In the genomic region with DNA sequence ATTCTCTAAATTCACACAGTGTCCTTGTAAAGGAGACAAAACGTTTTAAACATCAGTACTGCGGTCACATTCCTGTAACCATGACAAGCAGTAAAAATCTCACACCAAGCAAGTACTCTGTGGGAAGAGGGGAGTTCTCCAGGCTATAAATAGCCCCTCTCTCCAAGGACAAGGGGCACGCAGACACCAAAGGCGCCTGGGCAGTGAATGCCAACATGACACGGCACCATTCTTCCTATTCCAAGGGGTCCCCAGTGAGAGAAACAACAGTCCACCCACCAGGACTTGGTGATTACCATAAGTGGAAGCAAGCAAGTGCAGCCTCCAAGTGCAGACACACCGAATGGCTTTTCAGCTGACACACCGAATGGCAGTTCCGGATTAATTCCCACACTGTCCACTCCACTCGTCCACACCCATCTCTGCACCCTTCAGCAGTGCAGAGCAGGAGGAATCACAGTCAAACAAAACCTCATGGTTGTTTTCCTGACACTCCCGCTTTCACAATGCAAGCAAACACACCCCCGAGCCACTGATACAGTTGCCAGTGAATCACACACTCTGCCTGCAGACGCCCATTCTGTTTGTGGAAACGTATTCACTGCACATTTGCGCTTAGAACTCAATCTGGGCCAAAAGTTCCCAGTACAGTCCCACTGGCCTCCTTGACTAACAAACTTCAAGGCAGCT, we compare ENCODE assay signal across 8 cellular contexts. TPM values are rescaled to one million over a fixed set of nuclear protein-coding genes. Genes with fewer than 3 reads are reported as not detected.
DNase-seq lines count a peak whose midpoint lies in the region; ATAC-seq and TF ChIP-seq lines count a peak whose summit lies in the region.

No MANE protein-coding gene starts in this region.

- peak overlapping the region; percentile 88 for H3K9ac ChIP-seq in Loucy (ENCODE audit: low read depth, low read length, poor library complexity, severe bottlenecking)

- no peaks in the 10 kb centered on the region for H3K27me3 ChIP-seq in CD4-positive, CD25-positive, alpha-beta regulatory T cell (ENCODE audit: control insufficient read depth, insufficient read depth, low read length)
- no peaks in the 10 kb centered on the region for H3K27me3 ChIP-seq in Loucy (ENCODE audit: insufficient read depth, low read length, poor library complexity, severe bottlenecking)
- H3K27me3 ChIP-seq in sigmoid colon, result no peaks in the 10 kb centered on the region

- peak overlapping the region; percentile 46 to 95 (median 89) for H3K27ac Mint-ChIP-seq in CD4-positive, CD25-positive, alpha-beta regulatory T cell

- H3K9me3 ChIP-seq in CD4-positive, CD25-positive, alpha-beta regulatory T cell (ENCODE audit: control insufficient read depth in 2 of 2, low read length in 2 of 2), result no peaks in the 10 kb centered on the region
- H3K9me3 ChIP-seq in Loucy (ENCODE audit: insufficient read depth, low read depth, low read length) (no peaks in the 10 kb centered on the region), sigmoid colon (no peaks in the 10 kb centered on the region)

- no peaks in the 10 kb centered on the region for H3K9me2 ChIP-seq in Loucy (replicated peaks; ENCODE audit: low read depth, low read length)

- H3F3A ChIP-seq in Loucy (ENCODE audit: low read depth), result no peaks in the 10 kb centered on the region

- H3K4me1 ChIP-seq in CD4-positive, CD25-positive, alpha-beta regulatory T cell (ENCODE audit: control insufficient read depth, insufficient read depth, low read length, poor library complexity, severe bottlenecking), result peaks cover 78% of the 10 kb centered on the region
- H3K4me1 ChIP-seq in Loucy (ENCODE audit: insufficient read depth, low read length, poor library complexity, severe bottlenecking) (peaks cover 66% of the 10 kb centered on the region), sigmoid colon (peaks cover 0 to 80% (median 71%) of the 10 kb centered on the region in 4 donors)

- peak overlapping the region; percentile 85 for H3K4me2 ChIP-seq in Loucy (ENCODE audit: low read depth, low read length, poor library complexity, severe bottlenecking)

- H3K36me3 ChIP-seq in CD4-positive, CD25-positive, alpha-beta regulatory T cell (ENCODE audit: control insufficient read depth, insufficient read depth, low read length), result peaks cover 7% of the 10 kb centered on the region
- H3K36me3 ChIP-seq in Loucy (ENCODE audit: insufficient read depth, low read length) (peaks cover 8% of the 10 kb centered on the region; the same call in 1 of the 2 replicates), sigmoid colon (no peaks in the 10 kb centered on the region)

- peaks cover 63% of the 10 kb centered on the region for H4K20me1 ChIP-seq in Loucy (ENCODE audit: insufficient read depth, low read length, poor library complexity, severe bottlenecking)

- peak in 1 of 4 donors; percentile 21 for TF ChIP-seq EP300 in sigmoid colon (IDR thresholded peaks at IDR 0.05)

- H3K4me3 Mint-ChIP-seq in CD4-positive, CD25-positive, alpha-beta regulatory T cell, result peak overlapping the region; percentile 86 to 99 (median 94)

- no peaks in the 10 kb centered on the region for H3K36me3 Mint-ChIP-seq in CD4-positive, CD25-positive, alpha-beta regulatory T cell

- peak overlapping the region; percentile 85 for H3K4me3 ChIP-seq in CD4-positive, CD25-positive, alpha-beta regulatory T cell (ENCODE audit: low read depth, low read length)
- H3K4me3 ChIP-seq in Loucy (ENCODE audit: low read length, poor library complexity, severe bottlenecking), result peak overlapping the region; percentile 86
- H3K4me3 ChIP-seq in sigmoid colon, result peak overlapping the region; percentile 53 to 91 (median 82)

- DNase-seq in CD4-positive, CD25-positive, alpha-beta regulatory T cell, result no peak
- peak; percentile 83 for DNase-seq in hepatic stellate cell (ENCODE audit: low spot score)
- DNase-seq in sigmoid colon, result peak; percentile 77
- no peak for DNase-seq in UCSD-AML1 (lab: John Stamatoyannopoulos, UW; ENCODE audit: unreplicated experiment)
- DNase-seq in effector CD8-positive, alpha-beta T cell (lab: John Stamatoyannopoulos, UW), result no peak

- no peak for TF ChIP-seq CTCF in Loucy (conservative IDR thresholded peaks at IDR 0.05; ENCODE audit: low read length)
- no peak for TF ChIP-seq CTCF in sigmoid colon (IDR thresholded peaks at IDR 0.05)

- no peak for ATAC-seq in CD4-positive, CD25-positive, alpha-beta regulatory T cell (ENCODE audit: low read depth in 2 of 2)
- no peak for ATAC-seq in HG03196 (IDR thresholded peaks at IDR 0.05; ENCODE audit: unreplicated experiment)

- intact Hi-C loops in sigmoid colon (cut with DNase I), result no loop called here

- peaks cover 68% of the 10 kb centered on the region for H3K79me2 ChIP-seq in Loucy (ENCODE audit: insufficient read depth, low read length)

- WGBS in sigmoid colon, 2 donors, result 14 to 30% methylated on average over 14 of the region's 14 CpGs

- H3K4me1 Mint-ChIP-seq in CD4-positive, CD25-positive, alpha-beta regulatory T cell, result peaks cover 26 to 81% (median 60%) of the 10 kb centered on the region in 4 donors

- H2AFZ ChIP-seq in Loucy (ENCODE audit: low read length), result no peak overlapping the region

- no peaks in the 10 kb centered on the region for H3K9me3 Mint-ChIP-seq in CD4-positive, CD25-positive, alpha-beta regulatory T cell

- peak overlapping the region; percentile 76 for H3K27ac ChIP-seq in CD4-positive, CD25-positive, alpha-beta regulatory T cell (ENCODE audit: insufficient read depth, low read length, poor library complexity, severe bottlenecking)
- H3K27ac ChIP-seq in angular gyrus (ENCODE audit: low read depth, low read length), result peak overlapping the region; percentile 45
- H3K27ac ChIP-seq in sigmoid colon, result peak overlapping the region; percentile 95 to 98 (median 98)

- H3K27me3 Mint-ChIP-seq in CD4-positive, CD25-positive, alpha-beta regulatory T cell, result peaks cover 1% of the 10 kb centered on the region

- peak in 1 of 2 donors; percentile 28 for TF ChIP-seq POLR2A in sigmoid colon (IDR thresholded peaks at IDR 0.05)

RNA-seq across cellular contexts. Expression of a gene that starts 1.8 kb away (rescaled TPM):
- 98.3 TPM for total RNA-seq in CD4-positive, CD25-positive, alpha-beta regulatory T cell
- polyA plus RNA-seq in CD4-positive, CD25-positive, alpha-beta regulatory T cell, result 100 to 1,000 TPM in 1 of 4 donors, 10 to 100 TPM in 3; 78.5 to 100 (median 95.1) TPM
- 100 to 1,000 TPM; 158 to 208 (median 188) TPM for total RNA-seq in sigmoid colon
- 100 to 1,000 TPM in 1 of 3 donors, 10 to 100 TPM in 2; 49.7 to 146 (median 59.5) TPM for polyA plus RNA-seq in sigmoid colon

RNA-seq across cellular contexts. Expression of a gene that starts 49.0 kb away (rescaled TPM):
- 411 TPM for total RNA-seq in CD4-positive, CD25-positive, alpha-beta regulatory T cell
- polyA plus RNA-seq in CD4-positive, CD25-positive, alpha-beta regulatory T cell, result 100 to 1,000 TPM; 415 to 519 (median 446) TPM
- 10 to 100 TPM; 14.7 to 82.0 (median 48.5) TPM for total RNA-seq in sigmoid colon
- polyA plus RNA-seq in sigmoid colon, result 100 to 1,000 TPM in 1 of 3 donors, 10 to 100 TPM in 2; 21.0 to 103 (median 60.5) TPM

RNA-seq across cellular contexts. Expression of a gene that starts 53.9 kb away (rescaled TPM):
- total RNA-seq in CD4-positive, CD25-positive, alpha-beta regulatory T cell, result 65.8 TPM
- 10 to 100 TPM; 76.3 to 88.9 (median 80.2) TPM for polyA plus RNA-seq in CD4-positive, CD25-positive, alpha-beta regulatory T cell
- total RNA-seq in sigmoid colon, result 10 to 100 TPM; 52.4 to 60.1 (median 57.9) TPM
- 100 to 1,000 TPM in 2 of 3 donors, 10 to 100 TPM in 1; 67.8 to 104 (median 103) TPM for polyA plus RNA-seq in sigmoid colon

Comparison
In these comparisons a context has a peak if more than half of its experiments do, and no peak if none do; other contexts are left out.
1. DNase-seq: peak in hepatic stellate cell (single experiment) and sigmoid colon (single experiment); none in CD4-positive, CD25-positive, alpha-beta regulatory T cell (0 of 3), UCSD-AML1 (single experiment) and effector CD8-positive, alpha-beta T cell (single experiment).
2. H3K27ac ChIP-seq: peak in every context shown above with its lines; median percentile 98 in sigmoid colon; 76 in CD4-positive, CD25-positive, alpha-beta regulatory T cell; 45 in angular gyrus.
3. Peak in every context shown above with its lines, with median percentiles within 50 percentile points of each other: H3K4me3 ChIP-seq.